Comparison of ENCODE assay signal across 10 cellular contexts in the genomic region with DNA sequence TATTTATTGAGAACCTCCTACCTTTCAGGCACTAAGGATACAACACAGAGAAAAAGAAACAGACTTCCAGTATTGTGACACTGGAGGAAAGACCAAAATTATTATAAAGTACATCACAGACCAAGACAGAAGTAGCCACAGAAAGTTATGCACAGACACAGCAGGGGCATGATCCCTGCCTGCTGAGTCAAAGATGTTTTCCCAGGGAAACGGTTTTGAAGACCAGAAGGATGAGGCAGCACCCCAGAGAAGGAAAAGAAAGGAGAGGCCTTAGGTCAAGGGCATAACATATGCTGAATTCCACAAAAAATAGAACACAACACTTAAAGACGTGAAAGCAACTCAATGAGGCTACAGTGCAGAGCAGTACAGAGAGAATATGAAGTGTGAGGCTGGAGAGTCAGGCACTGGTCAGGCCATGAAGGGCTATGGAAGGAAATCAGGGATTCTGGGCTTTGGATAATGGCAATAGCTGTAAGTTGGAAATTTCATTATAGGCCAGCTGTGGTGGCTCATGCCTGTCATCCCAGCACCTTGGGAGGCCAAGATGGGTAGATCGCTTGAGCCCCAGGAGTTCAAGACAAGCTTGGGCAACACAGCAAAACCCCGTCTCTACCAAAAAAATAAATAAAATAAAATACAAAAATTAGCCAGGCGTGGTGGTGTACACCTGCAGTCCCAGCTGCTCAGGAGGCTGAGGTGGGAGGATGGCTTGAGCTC. TPM values are rescaled to one million over a fixed set of nuclear protein-coding genes. Genes with fewer than 3 reads are reported as not detected.
A peak's percentile ranks its signal among the peaks of the same experiment; 100 is the strongest.
DNase-seq lines count a peak whose midpoint lies in the region; ATAC-seq and TF ChIP-seq lines count a peak whose summit lies in the region.
"Had no signal": no experiment of that assay in that cellular context is flagged by ENCODE, and none has a peak within 500 bp of the region (broad histone marks: within the 10 kb centered on the region; RNA-seq: fewer than 3 reads in every experiment).

No MANE protein-coding gene starts in this region.

- H3K4me1 Mint-ChIP-seq in activated T-cell treated with anti-CD3 and anti-CD28 coated beads, Interleukin-2, amount 50 U/mL, for 4 hours (ENCODE audit: low read depth) = peaks cover 72% of the 10 kb centered on the region
- H3K4me1 Mint-ChIP-seq in T-cell = peaks cover 67 to 77% (median 69%) of the 10 kb centered on the region in 3 donors
- H3K4me1 Mint-ChIP-seq in stimulated activated naive CD8-positive, alpha-beta T cell treated with anti-CD3 and anti-CD28 coated beads, Interleukin-15, amount 100 ng/mL, for 72 hours = peaks cover 78% of the 10 kb centered on the region

- CTCF ChIA-PET in T-cell (lab: Charles Lee) = interaction anchor here (0.7 kb wide), 2 partner anchors 39 to 160 kb away, joined by 4 read pairs; no protein-coding TSS in a partner anchor

- ATAC-seq in activated T-cell treated with anti-CD3 and anti-CD28 coated beads, Interleukin-2, amount 50 U/mL, for 4 hours = no peak
- ATAC-seq in T-cell (replicated peaks in 1 of 4) (no peak), GM21381 (IDR thresholded peaks at IDR 0.05; ENCODE audit: unreplicated experiment) (no peak), HG02678 (IDR thresholded peaks at IDR 0.05; ENCODE audit: unreplicated experiment) (no peak)
- no peak for ATAC-seq in stimulated activated naive CD8-positive, alpha-beta T cell treated with anti-CD3 and anti-CD28 coated beads, Interleukin-15, amount 100 ng/mL, for 72 hours

- peak overlapping the region; percentile 46 for H3K4me3 Mint-ChIP-seq in activated T-cell treated with anti-CD3 and anti-CD28 coated beads, Interleukin-2, amount 50 U/mL, for 4 hours
- peak overlapping the region in 2 of 3 donors; percentile 24 to 44 for H3K4me3 Mint-ChIP-seq in T-cell
- H3K4me3 Mint-ChIP-seq in stimulated activated naive CD8-positive, alpha-beta T cell treated with anti-CD3 and anti-CD28 coated beads, Interleukin-15, amount 100 ng/mL, for 72 hours = peak overlapping the region; percentile 64 to 71

- H3K27ac Mint-ChIP-seq in T-cell = peak overlapping the region; percentile 40 to 77
- no peak overlapping the region for H3K27ac Mint-ChIP-seq in stimulated activated naive CD8-positive, alpha-beta T cell treated with anti-CD3 and anti-CD28 coated beads, Interleukin-15, amount 100 ng/mL, for 72 hours

- TF ChIP-seq CTCF in fibroblast of villous mesenchyme (IDR thresholded peaks at IDR 0.05; ENCODE audit: insufficient read depth, low read depth, low read length) = no peak

- DNase-seq in activated T-cell treated with anti-CD3 and anti-CD28 coated beads, Interleukin-2, amount 50 U/mL, for 4 hours = no peak
- DNase-seq in activated T-cell treated with anti-CD3 and anti-CD28 coated beads, Interleukin-2, amount 50 U/mL, for 1 hour = no peak
- DNase-seq in T-cell = no peak
- DNase-seq in fibroblast of villous mesenchyme (ENCODE audit: low read depth) = peak; percentile 80
- DNase-seq in stimulated activated naive CD8-positive, alpha-beta T cell treated with anti-CD3 and anti-CD28 coated beads, Interleukin-15, amount 100 ng/mL, for 72 hours = no peak
- no peak for DNase-seq in stimulated activated CD4-positive, alpha-beta T cell treated with anti-CD3 and anti-CD28 coated beads, Interleukin-2, amount 100 ng/mL, for 24 hours
- DNase-seq: retina, Right ventricle myocardium superior had no signal

- no peaks in the 10 kb centered on the region for H3K27me3 Mint-ChIP-seq in activated T-cell treated with anti-CD3 and anti-CD28 coated beads, Interleukin-2, amount 50 U/mL, for 4 hours (ENCODE audit: low read depth)
- no peaks in the 10 kb centered on the region for H3K27me3 Mint-ChIP-seq in T-cell
- no peaks in the 10 kb centered on the region for H3K27me3 Mint-ChIP-seq in stimulated activated naive CD8-positive, alpha-beta T cell treated with anti-CD3 and anti-CD28 coated beads, Interleukin-15, amount 100 ng/mL, for 72 hours

- H3K9me3 Mint-ChIP-seq in activated T-cell treated with anti-CD3 and anti-CD28 coated beads, Interleukin-2, amount 50 U/mL, for 4 hours = no peaks in the 10 kb centered on the region
- H3K9me3 Mint-ChIP-seq in T-cell = no peaks in the 10 kb centered on the region
- H3K9me3 Mint-ChIP-seq in stimulated activated naive CD8-positive, alpha-beta T cell treated with anti-CD3 and anti-CD28 coated beads, Interleukin-15, amount 100 ng/mL, for 72 hours = no peaks in the 10 kb centered on the region

- H3K4me3 ChIP-seq in fibroblast of villous mesenchyme (ENCODE audit: low read depth, low read length) = no peak overlapping the region

- H3K36me3 Mint-ChIP-seq in activated T-cell treated with anti-CD3 and anti-CD28 coated beads, Interleukin-2, amount 50 U/mL, for 4 hours (ENCODE audit: insufficient read depth) = peaks cover 13% of the 10 kb centered on the region
- H3K36me3 Mint-ChIP-seq in T-cell = peaks cover 13% of the 10 kb centered on the region

- POLR2A ChIA-PET in T-cell (lab: Charles Lee) = interaction anchor here in 1 of 2 donors (0.6 kb wide), 2 partner anchors 14 to 24 kb away, joined by 4 to 5 read pairs; no protein-coding TSS in a partner anchor

RNA-seq across cellular contexts. Expression of a gene that starts 8.2 kb away (rescaled TPM):
- total RNA-seq in activated T-cell treated with anti-CD3 and anti-CD28 coated beads, Interleukin-2, amount 50 U/mL, for 4 hours = 10 to 100 TPM; 19.6 to 42.0 (median 21.6) TPM
- 10 to 100 TPM; 26.5 to 34.5 (median 29.5) TPM for total RNA-seq in T-cell
- 40.9 and 59.2 TPM in 2 replicates for total RNA-seq in fibroblast of villous mesenchyme

Comparison
In these comparisons a context has a peak if more than half of its experiments do, and no peak if none do; other contexts are left out.
1. H3K27ac Mint-ChIP-seq: peak in T-cell (2 of 2); none in stimulated activated naive CD8-positive, alpha-beta T cell treated with anti-CD3 and anti-CD28 coated beads, Interleukin-15, amount 100 ng/mL, for 72 hours (0 of 2).
2. Peak in every context shown above with its lines, with median percentiles within 50 percentile points of each other: H3K4me3 Mint-ChIP-seq.